ENCODE assay signal across 8 cellular contexts in genomic region chr19:18701250-18701608, GRCh38. TPM values are rescaled to one million over a fixed set of nuclear protein-coding genes. Genes with fewer than 3 reads are reported as not detected.
DNase-seq lines count a peak whose midpoint lies in the region; ATAC-seq and TF ChIP-seq lines count a peak whose summit lies in the region.

No MANE protein-coding gene starts in this region.

- TF ChIP-seq CTCF in GM12875 (IDR thresholded peaks at IDR 0.05; ENCODE audit: borderline replicate concordance, insufficient read depth, low read depth, low read length): no peak

- no peak overlapping the region for H3K23ac ChIP-seq in mesendoderm (ENCODE audit: low read length)

- no CpG with 5 or more reads among the region's 7 CpGs for WGBS in mesendoderm (ENCODE audit: extremely low coverage, insufficient coverage, low lambda C conversion rate)

- H2AK5ac ChIP-seq in mesendoderm (ENCODE audit: low read length): no peak overlapping the region

- H2BK120ac ChIP-seq in mesendoderm (ENCODE audit: low read depth, low read length): no peak overlapping the region

- no peak overlapping the region for H4K5ac ChIP-seq in mesendoderm (ENCODE audit: low read length)

- H3K4me3 Mint-ChIP-seq in activated T-helper 17 cell treated with anti-CD3 and anti-CD28 coated beads, Interleukin-2, amount 50 U/mL, for 72 hours: peak overlapping the region; percentile 83

- H3K4me3 ChIP-seq in GM12875 (ENCODE audit: low read depth, low read length) (peak overlapping the region; percentile 48), mesendoderm (ENCODE audit: low read length) (no peak overlapping the region)

- ATAC-seq in HG02763 (IDR thresholded peaks at IDR 0.05; ENCODE audit: unreplicated experiment): peak; percentile 13
- peak; percentile 25 for ATAC-seq in activated T-helper 17 cell treated with anti-CD3 and anti-CD28 coated beads, Interleukin-2, amount 50 U/mL, for 72 hours (replicated peaks)

- H3K79me2 ChIP-seq in mesendoderm (ENCODE audit: control insufficient read depth, insufficient read depth, low read length): no peaks in the 10 kb centered on the region

- H4K8ac ChIP-seq in mesendoderm (ENCODE audit: low read depth, low read length): no peak overlapping the region

- H3K9ac ChIP-seq in mesendoderm (ENCODE audit: low read length): no peak overlapping the region

- no peak overlapping the region for H3K4ac ChIP-seq in mesendoderm (ENCODE audit: low read depth, low read length)

- no peak overlapping the region for H3K27ac Mint-ChIP-seq in activated T-helper 17 cell treated with anti-CD3 and anti-CD28 coated beads, Interleukin-2, amount 50 U/mL, for 72 hours

- no peaks in the 10 kb centered on the region for H3K36me3 ChIP-seq in mesendoderm (ENCODE audit: control insufficient read depth, insufficient read depth, low read length)

- DNase-seq in mesendoderm: no peak
- no peak for DNase-seq in activated CD8-positive, alpha-beta memory T cell treated with anti-CD3 and anti-CD28 coated beads for 24 hours
- no peak for DNase-seq in Kasumi-1 (lab: John Stamatoyannopoulos, UW)
- no peak for DNase-seq in NCI-H2196 (lab: John Stamatoyannopoulos, UW; ENCODE audit: unreplicated experiment)
- no peak for DNase-seq in NCI-H510A treated with DMSO at 0.1 percent for 48 hours (lab: John Stamatoyannopoulos, UW)

- H3K27me3 Mint-ChIP-seq in activated T-helper 17 cell treated with anti-CD3 and anti-CD28 coated beads, Interleukin-2, amount 50 U/mL, for 72 hours: no peaks in the 10 kb centered on the region

- H3K4me1 Mint-ChIP-seq in activated T-helper 17 cell treated with anti-CD3 and anti-CD28 coated beads, Interleukin-2, amount 50 U/mL, for 72 hours: peaks cover 13% of the 10 kb centered on the region

- peaks cover 10% of the 10 kb centered on the region for H3K79me1 ChIP-seq in mesendoderm (ENCODE audit: low read length)

- H3K27ac ChIP-seq in mesendoderm (ENCODE audit: low read depth, low read length): no peak overlapping the region

- H3K4me1 ChIP-seq in mesendoderm (ENCODE audit: control insufficient read depth, low read depth, low read length): peaks cover 2% of the 10 kb centered on the region

- no peak overlapping the region for H2BK15ac ChIP-seq in mesendoderm (replicated peaks; ENCODE audit: low read depth)

- H3K4me2 ChIP-seq in mesendoderm (ENCODE audit: low read length): peak overlapping the region; percentile 94

- H3K56ac ChIP-seq in mesendoderm (ENCODE audit: low read length): no peak overlapping the region

- H2BK5ac ChIP-seq in mesendoderm (ENCODE audit: low read length): no peak overlapping the region

- no peaks in the 10 kb centered on the region for H3K27me3 ChIP-seq in mesendoderm (ENCODE audit: insufficient read depth, low read length, poor library complexity)

- no peaks in the 10 kb centered on the region for H3K36me3 Mint-ChIP-seq in activated T-helper 17 cell treated with anti-CD3 and anti-CD28 coated beads, Interleukin-2, amount 50 U/mL, for 72 hours (ENCODE audit: low read depth)

- H3K18ac ChIP-seq in mesendoderm (ENCODE audit: low read length): no peak overlapping the region

- no peaks in the 10 kb centered on the region for H3K9me3 Mint-ChIP-seq in activated T-helper 17 cell treated with anti-CD3 and anti-CD28 coated beads, Interleukin-2, amount 50 U/mL, for 72 hours

RNA-seq across cellular contexts. Expression of gene CRTC1, which starts 17.7 kb away (rescaled TPM):
- 10 to 100 TPM in 1 of 2 donors, 1 to 10 TPM in 1; 7.8 to 13.6 TPM for total RNA-seq in activated T-helper 17 cell treated with anti-CD3 and anti-CD28 coated beads, Interleukin-2, amount 50 U/mL, for 72 hours
- polyA plus RNA-seq in mesendoderm (2013, experiment 1 of 2): 6.2 TPM
- 6.5 TPM for polyA plus RNA-seq in mesendoderm (2013, experiment 2 of 2)
